ENCODE assay signal across 8 cellular contexts in the genomic region with DNA sequence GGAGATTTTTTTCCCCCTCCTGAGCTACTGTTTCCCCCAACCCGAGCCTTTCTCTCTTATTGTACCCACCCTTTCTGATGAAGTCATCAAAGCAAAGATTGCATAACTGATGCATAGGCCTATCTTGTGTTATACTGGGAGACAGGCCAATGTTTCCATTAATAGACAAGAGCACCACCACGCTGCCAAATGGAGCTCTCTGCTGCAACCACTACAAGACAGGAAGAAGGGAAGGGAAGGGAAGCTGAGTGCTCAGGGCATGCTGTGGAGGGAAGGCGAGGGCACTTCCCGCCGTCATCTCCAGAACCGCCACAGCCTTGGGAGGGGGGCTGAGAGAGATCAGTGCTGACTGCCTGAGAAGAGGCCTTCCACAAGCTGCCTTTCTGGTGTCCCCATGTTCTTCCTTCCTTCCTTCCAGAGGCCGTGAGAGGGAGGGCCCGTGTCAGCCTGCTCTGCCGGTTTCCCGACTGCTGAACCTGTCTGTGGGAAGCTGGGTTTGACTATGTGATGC.
DNase-seq lines count a peak whose midpoint lies in the region; ATAC-seq and TF ChIP-seq lines count a peak whose summit lies in the region.

No MANE protein-coding gene starts in this region.

- H2AFZ ChIP-seq in mesenchymal stem cell (ENCODE audit: low read depth, low read length) = no peak overlapping the region

- peak overlapping the region; percentile 35 for H3K9ac ChIP-seq in mesenchymal stem cell (ENCODE audit: low read length)

- no peak overlapping the region for H2AK5ac ChIP-seq in mesenchymal stem cell (ENCODE audit: low read length, severe bottlenecking)

- H3K4me3 ChIP-seq in choroid plexus epithelial cell (ENCODE audit: low read depth, low read length) = peak overlapping the region; percentile 12
- H3K4me3 ChIP-seq in mesenchymal stem cell (ENCODE audit: insufficient read depth in 1 of 2, low read depth in 1 of 2, low read length in 2 of 2) = peak overlapping the region in 1 of 2 experiments; percentile 24

- no peaks in the 10 kb centered on the region for H3K36me3 ChIP-seq in mesenchymal stem cell (ENCODE audit: control insufficient read depth in 1 of 2, insufficient read depth in 2 of 2, low read depth in 1 of 2, low read length in 2 of 2)

- H3K4me2 ChIP-seq in mesenchymal stem cell (ENCODE audit: low read length, poor library complexity, severe bottlenecking) = no peak overlapping the region

- no peaks in the 10 kb centered on the region for H3K27me3 ChIP-seq in mesenchymal stem cell (ENCODE audit: control insufficient read depth in 1 of 2, insufficient read depth in 1 of 2, low read length in 2 of 2)

- H4K91ac ChIP-seq in mesenchymal stem cell (ENCODE audit: low read length) = peak overlapping the region; percentile 93

- H3K23ac ChIP-seq in mesenchymal stem cell (ENCODE audit: low read length in 2 of 2) = no peak overlapping the region

- peak overlapping the region; percentile 90 for H2BK15ac ChIP-seq in mesenchymal stem cell (ENCODE audit: low read depth, poor library complexity, severe bottlenecking)

- H3K27ac ChIP-seq in mesenchymal stem cell (ENCODE audit: low read length, poor library complexity, severe bottlenecking) = no peak overlapping the region

- peaks cover 6% of the 10 kb centered on the region for H3K4me1 ChIP-seq in mesenchymal stem cell (ENCODE audit: control insufficient read depth, insufficient read depth, low read depth, low read length)

- peak overlapping the region; percentile 42 for H2BK120ac ChIP-seq in mesenchymal stem cell (ENCODE audit: low read depth, low read length)

- no peak overlapping the region for H3K14ac ChIP-seq in mesenchymal stem cell (ENCODE audit: low read length in 2 of 2)

- H2BK5ac ChIP-seq in mesenchymal stem cell (ENCODE audit: low read depth, low read length, poor library complexity, severe bottlenecking) = no peak overlapping the region

- H3K18ac ChIP-seq in mesenchymal stem cell (ENCODE audit: low read depth in 1 of 2, low read length in 2 of 2) = peak overlapping the region; percentile 67 to 97

- ATAC-seq in GM19023 (IDR thresholded peaks at IDR 0.05; ENCODE audit: unreplicated experiment) (no peak), HG02973 (IDR thresholded peaks at IDR 0.05; ENCODE audit: unreplicated experiment) (no peak), GM19035 (IDR thresholded peaks at IDR 0.05; ENCODE audit: unreplicated experiment) (no peak)

- no peaks in the 10 kb centered on the region for H3K9me3 ChIP-seq in mesenchymal stem cell (ENCODE audit: control insufficient read depth, low read length)

- no peaks in the 10 kb centered on the region for H3K79me1 ChIP-seq in mesenchymal stem cell (replicated peaks; ENCODE audit: low read length, poor library complexity, severe bottlenecking)

- peak overlapping the region in 1 of 2 experiments; percentile 15 for H3K4ac ChIP-seq in mesenchymal stem cell (ENCODE audit: low read depth in 1 of 2, low read length in 2 of 2)

- peak overlapping the region; percentile 94 for H4K8ac ChIP-seq in mesenchymal stem cell (ENCODE audit: low read length)

- WGBS in mesenchymal stem cell = 64% methylated on average over 5 of the region's 10 CpGs

- DNase-seq in Daoy (ENCODE audit: low read depth) (peak; percentile 58), NCI-H510A (lab: John Stamatoyannopoulos, UW) (peak; percentile 52), choroid plexus epithelial cell (ENCODE audit: low read depth) (peak; percentile 97), mesenchymal stem cell (peak; percentile 89), ureter (ENCODE audit: low spot score) (peak; percentile 72)

- H2BK12ac ChIP-seq in mesenchymal stem cell (ENCODE audit: low read length in 2 of 2) = peak overlapping the region; percentile 79 to 91

- TF ChIP-seq CTCF in choroid plexus epithelial cell (conservative IDR thresholded peaks at IDR 0.05; ENCODE audit: low read depth, low read length) = peak; percentile 63
